In genomic region chr3:129690406-129690805, GRCh38 we compare ENCODE assay signal across 8 cellular contexts.
A peak's percentile ranks its signal among the peaks of the same experiment; 100 is the strongest.
DNase-seq lines count a peak whose midpoint lies in the region; ATAC-seq and TF ChIP-seq lines count a peak whose summit lies in the region.

No MANE protein-coding gene starts in this region.

- intact Hi-C loops in left ventricle myocardium superior (cut with micrococcal nuclease): no loop called here
- intact Hi-C loops in gastrocnemius medialis (cut with DNase I; ENCODE audit: low total_unique reads): no loop called here
- intact Hi-C loops in spleen (cut with DNase I; ENCODE audit: low total_unique reads): no loop called here

- H3K36me3 ChIP-seq in gastrocnemius medialis (no peaks in the 10 kb centered on the region), spleen (no peaks in the 10 kb centered on the region)

- no peak for TF ChIP-seq POLR2A in gastrocnemius medialis (IDR thresholded peaks at IDR 0.05)
- TF ChIP-seq POLR2A in spleen (IDR thresholded peaks at IDR 0.05): no peak

- H3K27me3 ChIP-seq in gastrocnemius medialis (no peaks in the 10 kb centered on the region), spleen (replicated peaks in 1 of 7) (no peaks in the 10 kb centered on the region)

- peaks cover 15% of the 10 kb centered on the region for H3K4me1 Mint-ChIP-seq in activated T-cell treated with anti-CD3 and anti-CD28 coated beads, Interleukin-2, amount 50 U/mL, for 72 hours (ENCODE audit: low read depth)

- H3K4me3 ChIP-seq in gastrocnemius medialis (no peak overlapping the region), spleen (no peak overlapping the region)

- no peak overlapping the region for H3K4me3 Mint-ChIP-seq in activated T-cell treated with anti-CD3 and anti-CD28 coated beads, Interleukin-2, amount 50 U/mL, for 72 hours

- H3K9me3 Mint-ChIP-seq in activated T-cell treated with anti-CD3 and anti-CD28 coated beads, Interleukin-2, amount 50 U/mL, for 72 hours: peaks cover 0 to 4% of the 10 kb centered on the region in 2 donors

- TF ChIP-seq CTCF in gastrocnemius medialis (IDR thresholded peaks at IDR 0.05 in 4 of 5, conservative IDR thresholded peaks at IDR 0.05 in 1 of 5) (no peak), spleen (IDR thresholded peaks at IDR 0.05 in 8 of 11, conservative IDR thresholded peaks at IDR 0.05 in 3 of 11) (no peak)

- H3K36me3 Mint-ChIP-seq in activated T-cell treated with anti-CD3 and anti-CD28 coated beads, Interleukin-2, amount 50 U/mL, for 72 hours (ENCODE audit: insufficient read depth in 2 of 2): peaks cover 0 to 2% of the 10 kb centered on the region in 2 donors

- in situ Hi-C loops in gastrocnemius medialis (cut with MboI; ENCODE audit: low sequenced_read_pairs in 4 of 4): no loop called here

- H3K27me3 Mint-ChIP-seq in activated T-cell treated with anti-CD3 and anti-CD28 coated beads, Interleukin-2, amount 50 U/mL, for 72 hours (ENCODE audit: low read depth): no peaks in the 10 kb centered on the region

- peaks cover 50 to 54% of the 10 kb centered on the region in 2 donors for H3K4me1 ChIP-seq in gastrocnemius medialis
- peaks cover 0 to 14% (median 8%) of the 10 kb centered on the region in 6 donors for H3K4me1 ChIP-seq in spleen

- H3K27ac Mint-ChIP-seq in activated T-cell treated with anti-CD3 and anti-CD28 coated beads, Interleukin-2, amount 50 U/mL, for 72 hours: no peak overlapping the region

- H3K9me3 ChIP-seq in gastrocnemius medialis: no peaks in the 10 kb centered on the region
- no peaks in the 10 kb centered on the region for H3K9me3 ChIP-seq in spleen

- ATAC-seq in HG03571 (IDR thresholded peaks at IDR 0.05; ENCODE audit: unreplicated experiment) (peak; percentile 87), left ventricle myocardium superior (peak; percentile 22), gastrocnemius medialis (peak; percentile 56 to 62)
- ATAC-seq in activated T-cell treated with anti-CD3 and anti-CD28 coated beads, Interleukin-2, amount 50 U/mL, for 72 hours (replicated peaks in 1 of 2): peak; percentile 63 to 67

- peak overlapping the region; percentile 75 to 88 (median 86) for H3K27ac ChIP-seq in gastrocnemius medialis
- peak overlapping the region in 3 of 8 donors; percentile 6 to 23 (median 15) for H3K27ac ChIP-seq in spleen

- DNase-seq in DMS153 treated with DMSO at 0.1 percent for 48 hours (lab: John Stamatoyannopoulos, UW; ENCODE audit: unreplicated experiment): peak; percentile 88
- peak; percentile 33 for DNase-seq in GM19240 (ENCODE audit: insufficient read length, low spot score)
- DNase-seq in NCI-H526 (lab: John Stamatoyannopoulos, UW): peak; percentile 66 to 70
- peak; percentile 17 to 27 for DNase-seq in activated T-cell treated with anti-CD3 and anti-CD28 coated beads, Interleukin-2, amount 50 U/mL, for 72 hours
- DNase-seq in left ventricle myocardium superior: no peak
- DNase-seq in gastrocnemius medialis: peak in 1 of 2 donors; percentile 17
- no peak for DNase-seq in spleen

Comparison
In these comparisons a context has a peak if more than half of its experiments do, and no peak if none do; other contexts are left out.
1. DNase-seq: peak in DMS153 treated with DMSO at 0.1 percent for 48 hours (single experiment), GM19240 (single experiment), NCI-H526 (2 of 2) and activated T-cell treated with anti-CD3 and anti-CD28 coated beads, Interleukin-2, amount 50 U/mL, for 72 hours (2 of 2); none in left ventricle myocardium superior (single experiment) and spleen (single experiment).
2. ATAC-seq: peak in every context shown above with its lines; median percentile 87 in HG03571; 65 in activated T-cell treated with anti-CD3 and anti-CD28 coated beads, Interleukin-2, amount 50 U/mL, for 72 hours; 59 in gastrocnemius medialis; 22 in left ventricle myocardium superior.